ENCODE assay signal across 8 cellular contexts in genomic region chr17:18141210-18141803, GRCh38. TPM values are rescaled to one million over a fixed set of nuclear protein-coding genes. Genes with fewer than 3 reads are reported as not detected.
A peak's percentile ranks its signal among the peaks of the same experiment; 100 is the strongest.
DNase-seq lines count a peak whose midpoint lies in the region; ATAC-seq, FAIRE-seq and TF ChIP-seq lines count a peak whose summit lies in the region.

No MANE protein-coding gene starts in this region.

- no peaks in the 10 kb centered on the region for H3K79me2 ChIP-seq in neural cell (replicated peaks; ENCODE audit: insufficient read depth, low read length)

- peak; percentile 65 for DNase-seq in EH (ENCODE audit: low read depth)
- DNase-seq in NCI-H128 (lab: John Stamatoyannopoulos, UW; ENCODE audit: unreplicated experiment) = peak; percentile 33
- no peak for DNase-seq in esophagus muscularis mucosa (ENCODE audit: extremely low spot score)

- TF ChIP-seq POLR2A in esophagus muscularis mucosa (IDR thresholded peaks at IDR 0.05; ENCODE audit: low read depth) = no peak

- TF ChIP-seq RAD21 in neural cell (conservative IDR thresholded peaks at IDR 0.05) = peak; percentile 80

- H2AFZ ChIP-seq in neural cell (ENCODE audit: low read depth, low read length) = no peak overlapping the region

- H3K4me2 ChIP-seq in neural cell (ENCODE audit: low read length) = no peak overlapping the region

- peaks cover 0 to 8% (median 4%) of the 10 kb centered on the region in 4 donors for H3K4me1 ChIP-seq in esophagus muscularis mucosa

- no peaks in the 10 kb centered on the region for H3K9me2 ChIP-seq in neural cell (ENCODE audit: insufficient read depth, low read length)

- intact Hi-C loops in esophagus muscularis mucosa (cut with DNase I) = no loop called here

- H3K4me3 ChIP-seq in esophagus muscularis mucosa = no peak overlapping the region
- no peak overlapping the region for H3K4me3 ChIP-seq in neural cell (ENCODE audit: low read length)

- ATAC-seq in HG03139 (IDR thresholded peaks at IDR 0.05; ENCODE audit: unreplicated experiment) (no peak), GM21381 (IDR thresholded peaks at IDR 0.05; ENCODE audit: unreplicated experiment) (no peak)

- no peaks in the 10 kb centered on the region for H3K36me3 ChIP-seq in esophagus muscularis mucosa
- H3K36me3 ChIP-seq in neural cell (ENCODE audit: insufficient read depth, low read length) = no peaks in the 10 kb centered on the region

- H4K20me1 ChIP-seq in neural cell (ENCODE audit: insufficient read depth) = no peaks in the 10 kb centered on the region

- H3K9me3 ChIP-seq in esophagus muscularis mucosa (no peaks in the 10 kb centered on the region), neural cell (ENCODE audit: low read length) (no peaks in the 10 kb centered on the region)

- no peak for TF ChIP-seq EP300 in esophagus muscularis mucosa (IDR thresholded peaks at IDR 0.05)
- no peak for TF ChIP-seq EP300 in neural cell (conservative IDR thresholded peaks at IDR 0.05; ENCODE audit: poor library complexity, severe bottlenecking)

- H3F3A ChIP-seq in neural cell (ENCODE audit: insufficient read depth, low read length, poor library complexity, severe bottlenecking) = no peaks in the 10 kb centered on the region

- 10% methylated on average over 5 of the region's 9 CpGs for WGBS in esophagus muscularis mucosa

- H3K9ac ChIP-seq in neural cell (ENCODE audit: low read length) = no peak overlapping the region

- FAIRE-seq in A204.1 (lab: Jason Lieb, UNC) = peak; percentile 97

- TF ChIP-seq CTCF in VCaP (conservative IDR thresholded peaks at IDR 0.05) = peak; percentile 79
- TF ChIP-seq CTCF in esophagus muscularis mucosa (IDR thresholded peaks at IDR 0.05) = peak; percentile 53 to 61 (median 57)
- TF ChIP-seq CTCF in neural cell (IDR thresholded peaks at IDR 0.05; ENCODE audit: poor library complexity, severe bottlenecking) = peak; percentile 81

- peaks cover 0 to 41% (median 0%) of the 10 kb centered on the region in 4 donors for H3K27me3 ChIP-seq in esophagus muscularis mucosa
- H3K27me3 ChIP-seq in neural cell (ENCODE audit: insufficient read depth, low read depth, low read length) = no peaks in the 10 kb centered on the region

- no peak overlapping the region for H3K27ac ChIP-seq in VCaP
- no peak overlapping the region for H3K27ac ChIP-seq in esophagus muscularis mucosa (replicated peaks in 1 of 4)
- no peak overlapping the region for H3K27ac ChIP-seq in neural cell (ENCODE audit: low read length)

TF ChIP-seq in neural cell, 6 proteins besides CTCF, POLR2A, EP300 and RAD21:
- no peak for TF ChIP-seq MXI1 (conservative IDR thresholded peaks at IDR 0.05; ENCODE audit: poor library complexity, severe bottlenecking)
- TF ChIP-seq SMC3 (conservative IDR thresholded peaks at IDR 0.05; ENCODE audit: poor library complexity) = peak; percentile 79

RNA-seq across cellular contexts. Expression of gene MYO15A, which starts 32.8 kb away (rescaled TPM):
- total RNA-seq in esophagus muscularis mucosa = under 1 TPM; 0.33 to 0.98 (median 0.61) TPM
- 1.5 and 1.9 TPM in 2 replicates for polyA plus RNA-seq in neural cell
- 0.81 and 1.9 TPM in 2 replicates for polyA minus RNA-seq in neural cell

RNA-seq across cellular contexts. Expression of gene ALKBH5, which starts 42.3 kb away (rescaled TPM):
- 100 to 1,000 TPM; 120 to 197 (median 151) TPM for total RNA-seq in esophagus muscularis mucosa
- polyA plus RNA-seq in neural cell = 55.0 and 63.0 TPM in 2 replicates
- 90.8 and 91.7 TPM in 2 replicates for polyA minus RNA-seq in neural cell

RNA-seq across cellular contexts. Expression of gene DRG2, which starts 53.6 kb away (rescaled TPM):
- total RNA-seq in esophagus muscularis mucosa = 10 to 100 TPM; 27.4 to 33.8 (median 33.0) TPM
- 40.6 and 51.2 TPM in 2 replicates for polyA plus RNA-seq in neural cell
- 23.6 and 30.0 TPM in 2 replicates for polyA minus RNA-seq in neural cell
